7 cellular contexts compared by ENCODE assay signal in the genomic region with DNA sequence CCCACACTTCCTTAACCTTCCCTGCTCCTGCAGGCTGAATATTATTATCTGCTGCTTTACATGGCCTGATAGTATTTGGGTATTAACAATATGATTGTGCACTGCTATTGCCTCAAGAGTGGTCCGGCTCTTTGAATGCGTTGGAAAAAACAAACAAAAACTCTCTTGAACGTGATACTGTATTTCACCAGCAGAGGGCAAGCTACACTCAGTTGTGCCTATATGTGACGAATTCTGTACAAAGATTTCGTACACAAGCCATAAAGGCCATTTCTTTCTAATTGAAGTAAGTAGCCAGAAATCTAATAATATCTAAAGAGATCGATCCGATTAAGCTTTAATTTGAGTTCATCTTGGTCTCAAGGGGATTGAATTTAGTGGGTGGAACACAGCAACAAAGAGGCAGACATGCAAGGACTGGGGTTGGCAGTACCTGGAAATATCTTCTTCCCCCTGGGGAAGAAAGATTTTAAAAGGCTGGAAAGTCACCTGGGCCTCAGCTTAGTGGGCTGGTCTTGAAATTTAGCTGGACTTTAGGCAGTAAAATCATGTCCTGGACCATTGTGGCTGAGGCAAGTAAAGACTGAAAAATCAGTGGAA. TPM values are rescaled to one million over a fixed set of nuclear protein-coding genes. Genes with fewer than 3 reads are reported as not detected.
DNase-seq lines count a peak whose midpoint lies in the region; ATAC-seq and TF ChIP-seq lines count a peak whose summit lies in the region.

No MANE protein-coding gene starts in this region.

- H3K4me1 ChIP-seq in OCI-LY3 (ENCODE audit: low read length) (peaks cover 12% of the 10 kb centered on the region), colonic mucosa (no peaks in the 10 kb centered on the region)

- no peaks in the 10 kb centered on the region for H3K9me3 ChIP-seq in OCI-LY3 (ENCODE audit: insufficient read depth, low read length)
- no peaks in the 10 kb centered on the region for H3K9me3 ChIP-seq in colonic mucosa

- ATAC-seq in GM19455 (IDR thresholded peaks at IDR 0.05; ENCODE audit: unreplicated experiment), result peak; percentile 71
- no peak for ATAC-seq in GM21737 (IDR thresholded peaks at IDR 0.05; ENCODE audit: unreplicated experiment)

- H3K27ac ChIP-seq in OCI-LY3 (ENCODE audit: low read length) (no peak overlapping the region), colonic mucosa (no peak overlapping the region)

- peak overlapping the region; percentile 63; the same call in 1 of the 2 replicates for H2AFZ ChIP-seq in OCI-LY3 (ENCODE audit: low read depth, low read length)

- H3K27me3 ChIP-seq in OCI-LY3 (ENCODE audit: low read depth, low read length) (peaks cover 33% of the 10 kb centered on the region), colonic mucosa (no peaks in the 10 kb centered on the region)

- peak; percentile 86 for TF ChIP-seq CTCF in OCI-LY3 (IDR thresholded peaks at IDR 0.05; ENCODE audit: low read depth, low read length)
- peak; percentile 71 for TF ChIP-seq CTCF in colonic mucosa (IDR thresholded peaks at IDR 0.05)

- peak overlapping the region; percentile 53 for H3K4me2 ChIP-seq in OCI-LY3 (ENCODE audit: low read length)

- no peaks in the 10 kb centered on the region for H3K36me3 ChIP-seq in OCI-LY3 (replicated peaks; ENCODE audit: low read depth, low read length)
- H3K36me3 ChIP-seq in colonic mucosa, result no peaks in the 10 kb centered on the region

- intact Hi-C loops in colonic mucosa (cut with DNase I), result loop anchor here (10.0 kb wide), 1 partner anchor 262 kb away; no protein-coding TSS in a partner anchor

- H3K4me3 ChIP-seq in OCI-LY3 (ENCODE audit: low read length), result no peak overlapping the region
- no peak overlapping the region for H3K4me3 ChIP-seq in colonic mucosa

- H3K79me2 ChIP-seq in OCI-LY3 (ENCODE audit: low read length), result no peaks in the 10 kb centered on the region

- no peaks in the 10 kb centered on the region for H4K20me1 ChIP-seq in OCI-LY3 (ENCODE audit: insufficient read depth, low read length)

- DNase-seq in Daoy (ENCODE audit: low read depth), result peak; percentile 43
- DNase-seq in HT1080 (ENCODE audit: low read depth), result peak; percentile 62
- DNase-seq in colonic mucosa, result no peak
- DNase-seq in lung microvascular endothelial cell (ENCODE audit: low read depth in 2 of 2), result peak; percentile 63 to 79

- H3K9ac ChIP-seq in OCI-LY3 (ENCODE audit: low read length) (no peak overlapping the region), colonic mucosa (ENCODE audit: low read depth in 2 of 2, low read length in 2 of 2) (no peak overlapping the region)

RNA-seq across cellular contexts. Expression of gene RAB6D, which starts 49.3 kb away (rescaled TPM):
- total RNA-seq in Daoy (2014; rRNA removed; shearing (Covaris generic)), result not detected in 2 replicates
- total RNA-seq in HT1080 (2014; rRNA removed; shearing (Covaris generic)), result not detected in 2 replicates
- not detected in 2 replicates for polyA plus RNA-seq in HT1080 (2015; cell fraction: cytosol; rRNA removed)
- polyA plus RNA-seq in HT1080 (2015; cell fraction: nucleus; rRNA removed), result not detected in 2 replicates
- 1 to 10 TPM; 2.5 to 3.9 TPM for total RNA-seq in colonic mucosa
- total RNA-seq in lung microvascular endothelial cell, result not detected in 2 replicates
